Comparison of ENCODE assay signal across 8 cellular contexts in genomic region chr6:36594816-36595167, GRCh38. TPM values are rescaled to one million over a fixed set of nuclear protein-coding genes. Genes with fewer than 3 reads are reported as not detected.
DNase-seq lines count a peak whose midpoint lies in the region; ATAC-seq and TF ChIP-seq lines count a peak whose summit lies in the region.

No MANE protein-coding gene starts in this region.

- no peak overlapping the region for H2AFZ ChIP-seq in SK-N-SH (ENCODE audit: low read depth)

- TF ChIP-seq EP300 in SK-N-SH (IDR thresholded peaks at IDR 0.05; ENCODE audit: borderline replicate concordance in 1 of 2, low read depth in 1 of 2, low read length in 1 of 2): no peak

- POLR2A ChIA-PET in SK-N-SH (lab: Yijun Ruan, JAX): interaction anchor here (1.0 to 1.3 kb wide), 3 partner anchors 44 to 153 kb away, joined by 3 to 6 read pairs (median 4); no protein-coding TSS in a partner anchor

- peaks cover 33% of the 10 kb centered on the region for H3F3A ChIP-seq in SK-N-SH (replicated peaks; ENCODE audit: insufficient read depth)

- peaks cover 32 to 50% of the 10 kb centered on the region in 2 experiments for H3K36me3 ChIP-seq in SK-N-SH (replicated peaks in 1 of 2; ENCODE audit: control insufficient read depth in 1 of 2, insufficient read depth in 2 of 2, low read length in 1 of 2)
- peaks cover 47% of the 10 kb centered on the region for H3K36me3 ChIP-seq in skeletal muscle satellite cell (ENCODE audit: insufficient read depth, low read length)

- H3K9ac ChIP-seq in SK-N-SH (peak overlapping the region; percentile 100), skeletal muscle satellite cell (ENCODE audit: low read depth, low read length) (peak overlapping the region; percentile 98)

- TF ChIP-seq CTCF in SK-N-SH (IDR thresholded peaks at IDR 0.05): no peak

- peaks cover 63% of the 10 kb centered on the region for H3K79me2 ChIP-seq in SK-N-SH (ENCODE audit: insufficient read depth)

- H3K4me1 Mint-ChIP-seq in activated T-helper 1 cell treated with anti-CD3 and anti-CD28 coated beads, Interleukin-12 subunit alpha, Interleukin-12 subunit beta, Interleukin-2, Interleukin-4 antibody, amounts not matched to agents 30 ng/mL and 10 ng/mL and 1 ng/mL, durations not matched to agents 14 hours and 24 hours and 36 hours (ENCODE audit: low read depth): peaks cover 49% of the 10 kb centered on the region

- H3K4me1 ChIP-seq in SK-N-SH (ENCODE audit: control insufficient read depth in 1 of 2, insufficient read depth in 2 of 2, low read depth in 1 of 2, low read length in 1 of 2): peaks cover 15 to 23% of the 10 kb centered on the region in 2 experiments
- H3K4me1 ChIP-seq in right cardiac atrium (ENCODE audit: control insufficient read depth, insufficient read depth, low read length): peaks cover 8% of the 10 kb centered on the region
- peaks cover 35% of the 10 kb centered on the region for H3K4me1 ChIP-seq in skeletal muscle satellite cell (ENCODE audit: control insufficient read depth, insufficient read depth, low read length)

- H3K27me3 Mint-ChIP-seq in activated T-helper 1 cell treated with anti-CD3 and anti-CD28 coated beads, Interleukin-12 subunit alpha, Interleukin-12 subunit beta, Interleukin-2, Interleukin-4 antibody, amounts not matched to agents 30 ng/mL and 10 ng/mL and 1 ng/mL, durations not matched to agents 14 hours and 24 hours and 36 hours (ENCODE audit: insufficient read depth): no peaks in the 10 kb centered on the region

- H3K27ac Mint-ChIP-seq in activated T-helper 1 cell treated with anti-CD3 and anti-CD28 coated beads, Interleukin-12 subunit alpha, Interleukin-12 subunit beta, Interleukin-2, Interleukin-4 antibody, amounts not matched to agents 30 ng/mL and 10 ng/mL and 1 ng/mL, durations not matched to agents 14 hours and 24 hours and 36 hours: peak overlapping the region; percentile 100

- H3K9me3 ChIP-seq in SK-N-SH: no peaks in the 10 kb centered on the region
- no peaks in the 10 kb centered on the region for H3K9me3 ChIP-seq in right cardiac atrium (ENCODE audit: control insufficient read depth, low read length)
- H3K9me3 ChIP-seq in skeletal muscle satellite cell (replicated peaks; ENCODE audit: low read length): no peaks in the 10 kb centered on the region

- H3K4me3 ChIP-seq in SK-N-SH (ENCODE audit: low read depth in 2 of 2, low read length in 1 of 2) (peak overlapping the region; percentile 74 to 99), right cardiac atrium (ENCODE audit: low read length) (peak overlapping the region; percentile 99), skeletal muscle satellite cell (ENCODE audit: low read length) (peak overlapping the region; percentile 74)

- H3K4me3 Mint-ChIP-seq in activated T-helper 1 cell treated with anti-CD3 and anti-CD28 coated beads, Interleukin-12 subunit alpha, Interleukin-12 subunit beta, Interleukin-2, Interleukin-4 antibody, amounts not matched to agents 30 ng/mL and 10 ng/mL and 1 ng/mL, durations not matched to agents 14 hours and 24 hours and 36 hours: peak overlapping the region; percentile 97

- no peak for TF ChIP-seq RAD21 in SK-N-SH (IDR thresholded peaks at IDR 0.05; ENCODE audit: low read length)

- H3K27me3 ChIP-seq in SK-N-SH (ENCODE audit: insufficient read depth): no peaks in the 10 kb centered on the region
- no peaks in the 10 kb centered on the region for H3K27me3 ChIP-seq in right cardiac atrium (ENCODE audit: control insufficient read depth, insufficient read depth)
- H3K27me3 ChIP-seq in skeletal muscle satellite cell (ENCODE audit: control insufficient read depth, insufficient read depth, low read length): no peaks in the 10 kb centered on the region

- under 1% methylated on average over 7 of the region's 7 CpGs for WGBS in SK-N-SH (ENCODE audit: low lambda C conversion rate)
- 0% methylated on average over 7 of the region's 7 CpGs for WGBS in right cardiac atrium

- peaks cover 55% of the 10 kb centered on the region for H3K36me3 Mint-ChIP-seq in activated T-helper 1 cell treated with anti-CD3 and anti-CD28 coated beads, Interleukin-12 subunit alpha, Interleukin-12 subunit beta, Interleukin-2, Interleukin-4 antibody, amounts not matched to agents 30 ng/mL and 10 ng/mL and 1 ng/mL, durations not matched to agents 14 hours and 24 hours and 36 hours (ENCODE audit: low read depth)

- peaks cover 52% of the 10 kb centered on the region for H4K20me1 ChIP-seq in SK-N-SH (ENCODE audit: insufficient read depth)

- H3K27ac ChIP-seq in SK-N-SH (ENCODE audit: low read depth in 2 of 2, low read length in 1 of 2) (peak overlapping the region; percentile 94 to 96), right cardiac atrium (ENCODE audit: low read length) (peak overlapping the region; percentile 96)

- no peaks in the 10 kb centered on the region for H3K9me2 ChIP-seq in SK-N-SH

- DNase-seq in SK-N-SH (no peak), right cardiac atrium (no peak), NCI-H2107 (lab: John Stamatoyannopoulos, UW) (no peak), occipital lobe (lab: John Stamatoyannopoulos, UW) (no peak), iPS-NIHi7 (ENCODE audit: extremely low spot score) (no peak)
- DNase-seq in activated T-helper 1 cell treated with anti-CD3 and anti-CD28 coated beads, Interleukin-12 subunit alpha, Interleukin-12 subunit beta, Interleukin-2, Interleukin-4 antibody, amounts not matched to agents 30 ng/mL and 10 ng/mL and 1 ng/mL, durations not matched to agents 14 hours and 24 hours and 36 hours (ENCODE audit: low spot score): no peak

- H3K4me2 ChIP-seq in SK-N-SH: peak overlapping the region; percentile 81
- H3K4me2 ChIP-seq in skeletal muscle satellite cell (ENCODE audit: low read length): peak overlapping the region; percentile 85

- CTCF ChIA-PET in SK-N-SH (lab: Yijun Ruan, JAX): interaction anchor here (1.7 to 1.8 kb wide), 2 partner anchors 12 to 172 kb away, joined by 5 to 6 read pairs; no protein-coding TSS in a partner anchor

- ATAC-seq in SK-N-SH treated with all-trans-retinoic acid at 6 μM for 48 hours (no peak), right cardiac atrium (no peak)

- intact Hi-C loops in activated T-helper 1 cell treated with anti-CD3 and anti-CD28 coated beads, Interleukin-12 subunit alpha, Interleukin-12 subunit beta, Interleukin-2, Interleukin-4 antibody, amounts not matched to agents 30 ng/mL and 10 ng/mL and 1 ng/mL, durations not matched to agents 14 hours and 24 hours and 36 hours (cut with micrococcal nuclease): loop anchor here (1.0 to 10.0 kb wide), 9 partner anchors 10 to 570 kb away; partner anchors contain the start of genes MAPK14, MTCH1 and STK38
- intact Hi-C loops in right cardiac atrium (cut with DNase I): loop anchor here in 3 of 4 donors (5.0 to 10.0 kb wide), 3 partner anchors 47 to 170 kb away; partner anchors contain the start of gene STK38 (in 2 of the 3)

- no peaks in the 10 kb centered on the region for H3K9me3 Mint-ChIP-seq in activated T-helper 1 cell treated with anti-CD3 and anti-CD28 coated beads, Interleukin-12 subunit alpha, Interleukin-12 subunit beta, Interleukin-2, Interleukin-4 antibody, amounts not matched to agents 30 ng/mL and 10 ng/mL and 1 ng/mL, durations not matched to agents 14 hours and 24 hours and 36 hours

TF ChIP-seq in SK-N-SH, 30 proteins besides CTCF, POLR2A, EP300 and RAD21 (continues in another document):
- TF ChIP-seq FOXM1 (IDR thresholded peaks at IDR 0.05; ENCODE audit: low read depth) (no peak), NFIC (IDR thresholded peaks at IDR 0.05; ENCODE audit: borderline replicate concordance) (no peak), MAX (IDR thresholded peaks at IDR 0.05; ENCODE audit: low read depth) (no peak), EZH2phosphoT487 (IDR thresholded peaks at IDR 0.05; ENCODE audit: borderline replicate concordance, low read depth) (no peak), RFX5 (IDR thresholded peaks at IDR 0.05; ENCODE audit: low read length) (no peak)

TF ChIP-seq in SK-N-SH treated with all-trans-retinoic acid at 6 μM for 48 hours, 23 proteins besides CTCF, POLR2A, EP300 and RAD21 (continues in another document):
- no peak for TF ChIP-seq PATZ1 (CRISPR knock-in tag; IDR thresholded peaks at IDR 0.05; ENCODE audit: borderline replicate concordance)
- no peak for TF ChIP-seq ZNF8 (CRISPR knock-in tag; IDR thresholded peaks at IDR 0.05)
- TF ChIP-seq ESRRG (CRISPR knock-in tag; IDR thresholded peaks at IDR 0.05): no peak

RNA-seq across cellular contexts. Expression of gene SRSF3, which starts 0.6 kb away (rescaled TPM):
- polyA plus RNA-seq in SK-N-SH (2012; rRNA removed): 330 and 351 TPM in 2 replicates
- polyA plus RNA-seq in SK-N-SH (2012; cell fraction: cytosol; rRNA removed): 405 and 473 TPM in 2 replicates
- polyA plus RNA-seq in SK-N-SH (2012; cell fraction: nucleus; rRNA removed): 242 and 281 TPM in 2 replicates
- total RNA-seq in activated T-helper 1 cell treated with anti-CD3 and anti-CD28 coated beads, Interleukin-12 subunit alpha, Interleukin-12 subunit beta, Interleukin-2, Interleukin-4 antibody, amounts not matched to agents 30 ng/mL and 10 ng/mL and 1 ng/mL, durations not matched to agents 14 hours and 24 hours and 36 hours: 525 and 546 TPM in 2 replicates
- total RNA-seq in right cardiac atrium: 100 to 1,000 TPM; 144 to 185 (median 151) TPM
- 137 TPM for polyA plus RNA-seq in right cardiac atrium
- 182 and 211 TPM in 2 replicates for total RNA-seq in skeletal muscle satellite cell (2012; rRNA removed)
- 202 TPM for total RNA-seq in occipital lobe

RNA-seq across cellular contexts. Expression of gene STK38, which starts 47.5 kb away (rescaled TPM):
- polyA plus RNA-seq in SK-N-SH (2012; rRNA removed) (10.2 and 12.0 TPM in 2 replicates), right cardiac atrium (12.2 TPM)
- 11.0 and 11.9 TPM in 2 replicates for polyA plus RNA-seq in SK-N-SH (2012; cell fraction: cytosol; rRNA removed)
- polyA plus RNA-seq in SK-N-SH (2012; cell fraction: nucleus; rRNA removed): 13.5 and 27.9 TPM in 2 replicates
- total RNA-seq in activated T-helper 1 cell treated with anti-CD3 and anti-CD28 coated beads, Interleukin-12 subunit alpha, Interleukin-12 subunit beta, Interleukin-2, Interleukin-4 antibody, amounts not matched to agents 30 ng/mL and 10 ng/mL and 1 ng/mL, durations not matched to agents 14 hours and 24 hours and 36 hours: 23.5 and 23.6 TPM in 2 replicates
- total RNA-seq in right cardiac atrium (10 to 100 TPM; 20.0 to 23.7 (median 22.7) TPM), occipital lobe (11.9 TPM)
- total RNA-seq in skeletal muscle satellite cell (2012; rRNA removed): 11.2 and 13.8 TPM in 2 replicates
